1 cellular context compared by ENCODE assay signal in the genomic region with DNA sequence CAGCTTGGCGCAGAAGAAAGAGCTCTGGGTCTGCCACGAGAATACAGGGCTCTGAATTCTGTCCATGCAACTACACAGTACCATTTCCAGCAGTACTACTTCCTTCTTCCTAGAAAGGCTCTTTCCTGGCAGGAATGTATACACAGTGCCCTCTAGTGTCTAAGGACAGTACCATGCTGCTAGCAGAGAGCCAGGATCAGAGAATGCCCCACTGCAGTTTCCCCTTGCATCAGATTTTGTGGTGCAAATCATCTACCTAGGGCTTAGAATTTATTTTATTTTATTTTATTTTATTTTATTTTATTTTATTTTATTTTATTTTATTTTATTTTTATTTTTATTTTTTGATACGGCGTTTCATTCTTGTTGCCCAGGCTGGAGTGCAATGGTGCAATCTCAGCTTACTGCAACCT.
TF ChIP-seq lines count a peak whose summit lies in the region.

No MANE protein-coding gene starts in this region.

TF ChIP-seq in K562, 482 proteins besides CTCF, POLR2A, EP300 and RAD21 (continued from another document and continues in another):
- TF ChIP-seq ZNF79 (CRISPR knock-in tag; IDR thresholded peaks at IDR 0.05; ENCODE audit: low read depth) (no peak), SNRNP70 (optimal IDR thresholded peaks at IDR 0.05; ENCODE audit: low read depth, low read length) (no peak), MIER1 (IDR thresholded peaks at IDR 0.05; ENCODE audit: low read depth) (no peak), ZNF785 (CRISPR knock-in tag; IDR thresholded peaks at IDR 0.05) (no peak), ZNF324 (CRISPR knock-in tag; IDR thresholded peaks at IDR 0.05) (no peak), ZNF175 (CRISPR knock-in tag; IDR thresholded peaks at IDR 0.05; ENCODE audit: low read depth) (peak; percentile 54; the same call in 1 of the 2 replicates), ZNF41 (CRISPR knock-in tag; conservative IDR thresholded peaks at IDR 0.05) (0 out of 2 replicates have a peak, but pooled peaks have one; percentile 40), HSF4 (CRISPR knock-in tag; IDR thresholded peaks at IDR 0.05; ENCODE audit: borderline replicate concordance) (0 out of 2 replicates have a peak, but pooled peaks have one; percentile 25), ZNF174 (CRISPR knock-in tag; IDR thresholded peaks at IDR 0.05) (no peak), ZNF24 (IDR thresholded peaks at IDR 0.05) (peak; percentile 73; the same call in 1 of the 2 replicates), FOXJ2 (tag; IDR thresholded peaks at IDR 0.05) (no peak), PHF20 (IDR thresholded peaks at IDR 0.05; ENCODE audit: partially characterized antibody) (no peak), ARNT (IDR thresholded peaks at IDR 0.05) (0 out of 4 replicates have a peak, but pooled peaks have one; percentile 47 to 60), HDAC1 (IDR thresholded peaks at IDR 0.05) (no peak; a peak in 1 of 4 replicates), ZNF347 (CRISPR knock-in tag; IDR thresholded peaks at IDR 0.05; ENCODE audit: low read depth) (no peak), SLC30A9 (CRISPR knock-in tag; IDR thresholded peaks at IDR 0.05) (no peak), ZNF408 (CRISPR knock-in tag; IDR thresholded peaks at IDR 0.05; ENCODE audit: low read depth) (no peak), ZNF561 (CRISPR knock-in tag; conservative IDR thresholded peaks at IDR 0.05) (no peak), ETV5 (CRISPR knock-in tag; IDR thresholded peaks at IDR 0.05; ENCODE audit: low read depth) (no peak), NR4A1 (CRISPR knock-in tag; IDR thresholded peaks at IDR 0.05) (no peak), NR4A1 (tag; IDR thresholded peaks at IDR 0.05) (0 out of 2 replicates have a peak, but pooled peaks have one; percentile 36)
- TF ChIP-seq, protein P1, sequence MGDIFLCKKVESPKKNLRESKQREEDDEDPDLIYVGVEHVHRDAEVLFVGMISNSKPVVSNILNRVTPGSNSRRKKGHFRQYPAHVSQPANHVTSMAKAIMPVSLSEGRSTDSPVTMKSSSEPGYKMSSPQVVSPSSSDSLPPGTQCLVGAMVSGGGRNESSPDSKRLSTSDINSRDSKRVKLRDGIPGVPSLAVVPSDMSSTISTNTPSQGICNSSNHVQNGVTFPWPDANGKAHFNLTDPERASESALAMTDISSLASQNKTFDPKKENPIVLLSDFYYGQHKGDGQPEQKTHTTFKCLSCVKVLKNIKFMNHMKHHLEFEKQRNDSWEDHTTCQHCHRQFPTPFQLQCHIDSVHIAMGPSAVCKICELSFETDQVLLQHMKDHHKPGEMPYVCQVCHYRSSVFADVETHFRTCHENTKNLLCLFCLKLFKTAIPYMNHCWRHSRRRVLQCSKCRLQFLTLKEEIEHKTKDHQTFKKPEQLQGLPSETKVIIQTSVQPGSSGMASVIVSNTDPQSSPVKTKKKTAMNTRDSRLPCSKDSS (IDR thresholded peaks at IDR 0.05; ENCODE audit: low read depth, partially characterized antibody), result no peak
- TF ChIP-seq, protein P2, sequence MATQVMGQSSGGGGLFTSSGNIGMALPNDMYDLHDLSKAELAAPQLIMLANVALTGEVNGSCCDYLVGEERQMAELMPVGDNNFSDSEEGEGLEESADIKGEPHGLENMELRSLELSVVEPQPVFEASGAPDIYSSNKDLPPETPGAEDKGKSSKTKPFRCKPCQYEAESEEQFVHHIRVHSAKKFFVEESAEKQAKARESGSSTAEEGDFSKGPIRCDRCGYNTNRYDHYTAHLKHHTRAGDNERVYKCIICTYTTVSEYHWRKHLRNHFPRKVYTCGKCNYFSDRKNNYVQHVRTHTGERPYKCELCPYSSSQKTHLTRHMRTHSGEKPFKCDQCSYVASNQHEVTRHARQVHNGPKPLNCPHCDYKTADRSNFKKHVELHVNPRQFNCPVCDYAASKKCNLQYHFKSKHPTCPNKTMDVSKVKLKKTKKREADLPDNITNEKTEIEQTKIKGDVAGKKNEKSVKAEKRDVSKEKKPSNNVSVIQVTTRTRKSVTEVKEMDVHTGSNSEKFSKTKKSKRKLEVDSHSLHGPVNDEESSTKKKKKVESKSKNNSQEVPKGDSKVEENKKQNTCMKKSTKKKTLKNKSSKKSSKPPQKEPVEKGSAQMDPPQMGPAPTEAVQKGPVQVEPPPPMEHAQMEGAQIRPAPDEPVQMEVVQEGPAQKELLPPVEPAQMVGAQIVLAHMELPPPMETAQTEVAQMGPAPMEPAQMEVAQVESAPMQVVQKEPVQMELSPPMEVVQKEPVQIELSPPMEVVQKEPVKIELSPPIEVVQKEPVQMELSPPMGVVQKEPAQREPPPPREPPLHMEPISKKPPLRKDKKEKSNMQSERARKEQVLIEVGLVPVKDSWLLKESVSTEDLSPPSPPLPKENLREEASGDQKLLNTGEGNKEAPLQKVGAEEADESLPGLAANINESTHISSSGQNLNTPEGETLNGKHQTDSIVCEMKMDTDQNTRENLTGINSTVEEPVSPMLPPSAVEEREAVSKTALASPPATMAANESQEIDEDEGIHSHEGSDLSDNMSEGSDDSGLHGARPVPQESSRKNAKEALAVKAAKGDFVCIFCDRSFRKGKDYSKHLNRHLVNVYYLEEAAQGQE (CRISPR knock-in tag; IDR thresholded peaks at IDR 0.05; ENCODE audit: low read depth), result no peak
- TF ChIP-seq, protein P3, sequence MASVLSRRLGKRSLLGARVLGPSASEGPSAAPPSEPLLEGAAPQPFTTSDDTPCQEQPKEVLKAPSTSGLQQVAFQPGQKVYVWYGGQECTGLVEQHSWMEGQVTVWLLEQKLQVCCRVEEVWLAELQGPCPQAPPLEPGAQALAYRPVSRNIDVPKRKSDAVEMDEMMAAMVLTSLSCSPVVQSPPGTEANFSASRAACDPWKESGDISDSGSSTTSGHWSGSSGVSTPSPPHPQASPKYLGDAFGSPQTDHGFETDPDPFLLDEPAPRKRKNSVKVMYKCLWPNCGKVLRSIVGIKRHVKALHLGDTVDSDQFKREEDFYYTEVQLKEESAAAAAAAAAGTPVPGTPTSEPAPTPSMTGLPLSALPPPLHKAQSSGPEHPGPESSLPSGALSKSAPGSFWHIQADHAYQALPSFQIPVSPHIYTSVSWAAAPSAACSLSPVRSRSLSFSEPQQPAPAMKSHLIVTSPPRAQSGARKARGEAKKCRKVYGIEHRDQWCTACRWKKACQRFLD (CRISPR knock-in tag; IDR thresholded peaks at IDR 0.05), result no peak
- TF ChIP-seq, protein P4, sequence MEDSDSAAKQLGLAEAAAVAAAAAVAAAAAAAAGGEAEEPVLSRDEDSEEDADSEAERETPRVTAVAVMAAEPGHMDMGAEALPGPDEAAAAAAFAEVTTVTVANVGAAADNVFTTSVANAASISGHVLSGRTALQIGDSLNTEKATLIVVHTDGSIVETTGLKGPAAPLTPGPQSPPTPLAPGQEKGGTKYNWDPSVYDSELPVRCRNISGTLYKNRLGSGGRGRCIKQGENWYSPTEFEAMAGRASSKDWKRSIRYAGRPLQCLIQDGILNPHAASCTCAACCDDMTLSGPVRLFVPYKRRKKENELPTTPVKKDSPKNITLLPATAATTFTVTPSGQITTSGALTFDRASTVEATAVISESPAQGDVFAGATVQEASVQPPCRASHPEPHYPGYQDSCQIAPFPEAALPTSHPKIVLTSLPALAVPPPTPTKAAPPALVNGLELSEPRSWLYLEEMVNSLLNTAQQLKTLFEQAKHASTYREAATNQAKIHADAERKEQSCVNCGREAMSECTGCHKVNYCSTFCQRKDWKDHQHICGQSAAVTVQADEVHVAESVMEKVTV (CRISPR knock-in tag; IDR thresholded peaks at IDR 0.05), result 0 out of 2 replicates have a peak, but pooled peaks have one; percentile 51
- TF ChIP-seq, protein P5, sequence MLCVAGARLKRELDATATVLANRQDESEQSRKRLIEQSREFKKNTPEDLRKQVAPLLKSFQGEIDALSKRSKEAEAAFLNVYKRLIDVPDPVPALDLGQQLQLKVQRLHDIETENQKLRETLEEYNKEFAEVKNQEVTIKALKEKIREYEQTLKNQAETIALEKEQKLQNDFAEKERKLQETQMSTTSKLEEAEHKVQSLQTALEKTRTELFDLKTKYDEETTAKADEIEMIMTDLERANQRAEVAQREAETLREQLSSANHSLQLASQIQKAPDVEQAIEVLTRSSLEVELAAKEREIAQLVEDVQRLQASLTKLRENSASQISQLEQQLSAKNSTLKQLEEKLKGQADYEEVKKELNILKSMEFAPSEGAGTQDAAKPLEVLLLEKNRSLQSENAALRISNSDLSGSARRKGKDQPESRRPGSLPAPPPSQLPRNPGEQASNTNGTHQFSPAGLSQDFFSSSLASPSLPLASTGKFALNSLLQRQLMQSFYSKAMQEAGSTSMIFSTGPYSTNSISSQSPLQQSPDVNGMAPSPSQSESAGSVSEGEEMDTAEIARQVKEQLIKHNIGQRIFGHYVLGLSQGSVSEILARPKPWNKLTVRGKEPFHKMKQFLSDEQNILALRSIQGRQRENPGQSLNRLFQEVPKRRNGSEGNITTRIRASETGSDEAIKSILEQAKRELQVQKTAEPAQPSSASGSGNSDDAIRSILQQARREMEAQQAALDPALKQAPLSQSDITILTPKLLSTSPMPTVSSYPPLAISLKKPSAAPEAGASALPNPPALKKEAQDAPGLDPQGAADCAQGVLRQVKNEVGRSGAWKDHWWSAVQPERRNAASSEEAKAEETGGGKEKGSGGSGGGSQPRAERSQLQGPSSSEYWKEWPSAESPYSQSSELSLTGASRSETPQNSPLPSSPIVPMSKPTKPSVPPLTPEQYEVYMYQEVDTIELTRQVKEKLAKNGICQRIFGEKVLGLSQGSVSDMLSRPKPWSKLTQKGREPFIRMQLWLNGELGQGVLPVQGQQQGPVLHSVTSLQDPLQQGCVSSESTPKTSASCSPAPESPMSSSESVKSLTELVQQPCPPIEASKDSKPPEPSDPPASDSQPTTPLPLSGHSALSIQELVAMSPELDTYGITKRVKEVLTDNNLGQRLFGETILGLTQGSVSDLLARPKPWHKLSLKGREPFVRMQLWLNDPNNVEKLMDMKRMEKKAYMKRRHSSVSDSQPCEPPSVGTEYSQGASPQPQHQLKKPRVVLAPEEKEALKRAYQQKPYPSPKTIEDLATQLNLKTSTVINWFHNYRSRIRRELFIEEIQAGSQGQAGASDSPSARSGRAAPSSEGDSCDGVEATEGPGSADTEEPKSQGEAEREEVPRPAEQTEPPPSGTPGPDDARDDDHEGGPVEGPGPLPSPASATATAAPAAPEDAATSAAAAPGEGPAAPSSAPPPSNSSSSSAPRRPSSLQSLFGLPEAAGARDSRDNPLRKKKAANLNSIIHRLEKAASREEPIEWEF (CRISPR knock-in tag; IDR thresholded peaks at IDR 0.05), result no peak
- TF ChIP-seq, protein P6, sequence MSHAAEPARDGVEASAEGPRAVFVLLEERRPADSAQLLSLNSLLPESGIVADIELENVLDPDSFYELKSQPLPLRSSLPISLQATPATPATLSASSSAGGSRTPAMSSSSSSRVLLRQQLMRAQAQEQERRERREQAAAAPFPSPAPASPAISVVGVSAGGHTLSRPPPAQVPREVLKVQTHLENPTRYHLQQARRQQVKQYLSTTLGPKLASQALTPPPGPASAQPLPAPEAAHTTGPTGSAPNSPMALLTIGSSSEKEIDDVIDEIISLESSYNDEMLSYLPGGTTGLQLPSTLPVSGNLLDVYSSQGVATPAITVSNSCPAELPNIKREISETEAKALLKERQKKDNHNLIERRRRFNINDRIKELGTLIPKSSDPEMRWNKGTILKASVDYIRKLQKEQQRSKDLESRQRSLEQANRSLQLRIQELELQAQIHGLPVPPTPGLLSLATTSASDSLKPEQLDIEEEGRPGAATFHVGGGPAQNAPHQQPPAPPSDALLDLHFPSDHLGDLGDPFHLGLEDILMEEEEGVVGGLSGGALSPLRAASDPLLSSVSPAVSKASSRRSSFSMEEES (CRISPR knock-in tag; IDR thresholded peaks at IDR 0.05), result no peak
- TF ChIP-seq, protein P7, sequence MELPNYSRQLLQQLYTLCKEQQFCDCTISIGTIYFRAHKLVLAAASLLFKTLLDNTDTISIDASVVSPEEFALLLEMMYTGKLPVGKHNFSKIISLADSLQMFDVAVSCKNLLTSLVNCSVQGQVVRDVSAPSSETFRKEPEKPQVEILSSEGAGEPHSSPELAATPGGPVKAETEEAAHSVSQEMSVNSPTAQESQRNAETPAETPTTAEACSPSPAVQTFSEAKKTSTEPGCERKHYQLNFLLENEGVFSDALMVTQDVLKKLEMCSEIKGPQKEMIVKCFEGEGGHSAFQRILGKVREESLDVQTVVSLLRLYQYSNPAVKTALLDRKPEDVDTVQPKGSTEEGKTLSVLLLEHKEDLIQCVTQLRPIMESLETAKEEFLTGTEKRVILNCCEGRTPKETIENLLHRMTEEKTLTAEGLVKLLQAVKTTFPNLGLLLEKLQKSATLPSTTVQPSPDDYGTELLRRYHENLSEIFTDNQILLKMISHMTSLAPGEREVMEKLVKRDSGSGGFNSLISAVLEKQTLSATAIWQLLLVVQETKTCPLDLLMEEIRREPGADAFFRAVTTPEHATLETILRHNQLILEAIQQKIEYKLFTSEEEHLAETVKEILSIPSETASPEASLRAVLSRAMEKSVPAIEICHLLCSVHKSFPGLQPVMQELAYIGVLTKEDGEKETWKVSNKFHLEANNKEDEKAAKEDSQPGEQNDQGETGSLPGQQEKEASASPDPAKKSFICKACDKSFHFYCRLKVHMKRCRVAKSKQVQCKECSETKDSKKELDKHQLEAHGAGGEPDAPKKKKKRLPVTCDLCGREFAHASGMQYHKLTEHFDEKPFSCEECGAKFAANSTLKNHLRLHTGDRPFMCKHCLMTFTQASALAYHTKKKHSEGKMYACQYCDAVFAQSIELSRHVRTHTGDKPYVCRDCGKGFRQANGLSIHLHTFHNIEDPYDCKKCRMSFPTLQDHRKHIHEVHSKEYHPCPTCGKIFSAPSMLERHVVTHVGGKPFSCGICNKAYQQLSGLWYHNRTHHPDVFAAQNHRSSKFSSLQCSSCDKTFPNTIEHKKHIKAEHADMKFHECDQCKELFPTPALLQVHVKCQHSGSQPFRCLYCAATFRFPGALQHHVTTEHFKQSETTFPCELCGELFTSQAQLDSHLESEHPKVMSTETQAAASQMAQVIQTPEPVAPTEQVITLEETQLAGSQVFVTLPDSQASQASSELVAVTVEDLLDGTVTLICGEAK (IDR thresholded peaks at IDR 0.05), result peak; percentile 87
- TF ChIP-seq, protein P7 (CRISPR knock-in tag; IDR thresholded peaks at IDR 0.05), result no peak
